ENCODE assay signal across 8 cellular contexts in genomic region chr14:35341454-35342159, GRCh38. TPM values are rescaled to one million over a fixed set of nuclear protein-coding genes. Genes with fewer than 3 reads are reported as not detected.
DNase-seq lines count a peak whose midpoint lies in the region; ATAC-seq and TF ChIP-seq lines count a peak whose summit lies in the region.

No MANE protein-coding gene starts in this region.

- no peaks in the 10 kb centered on the region for H3K27me3 ChIP-seq in GM23248 (replicated peaks; ENCODE audit: insufficient read depth)
- H3K27me3 ChIP-seq in adrenal gland: no peaks in the 10 kb centered on the region
- H3K27me3 ChIP-seq in ovary: no peaks in the 10 kb centered on the region

- TF ChIP-seq CTCF in AG10803 (conservative IDR thresholded peaks at IDR 0.05; ENCODE audit: low read length) (no peak), adrenal gland (IDR thresholded peaks at IDR 0.05) (no peak), ovary (IDR thresholded peaks at IDR 0.05) (no peak), progenitor cell of endocrine pancreas (IDR thresholded peaks at IDR 0.05; ENCODE audit: unreplicated experiment) (no peak)

- H3K79me2 ChIP-seq in GM23248 (ENCODE audit: insufficient read depth): no peaks in the 10 kb centered on the region

- 4 to 5% methylated on average over 16 to 17 of the region's 17 CpGs for WGBS in GM23248 (ENCODE audit: low coverage in 1 of 2, low lambda C conversion rate in 2 of 2, missing lambda C conversion rate in 2 of 2), 2 experiments
- WGBS in adrenal gland, 4 donors: 4 to 10% (median 9%) methylated on average over 13 to 17 of the region's 17 CpGs
- 4 to 5% (median 4%) methylated on average over 17 of the region's 17 CpGs for WGBS in ovary, 3 donors

- H3K4me1 ChIP-seq in GM23248 (ENCODE audit: insufficient read depth): peaks cover 11% of the 10 kb centered on the region
- peaks cover 38 to 56% of the 10 kb centered on the region in 2 donors for H3K4me1 ChIP-seq in adrenal gland (replicated peaks in 1 of 2)
- H3K4me1 ChIP-seq in ovary (ENCODE audit: insufficient read depth): peaks cover 37% of the 10 kb centered on the region

- no peak for TF ChIP-seq EP300 in ovary (IDR thresholded peaks at IDR 0.05)

- TF ChIP-seq POLR2A in adrenal gland (IDR thresholded peaks at IDR 0.05): peak; percentile 57 to 79
- TF ChIP-seq POLR2A in ovary (IDR thresholded peaks at IDR 0.05): peak; percentile 6

- peak; percentile 94 for DNase-seq in AG10803 (ENCODE audit: low read depth)
- peak; percentile 94 for DNase-seq in GM23248
- DNase-seq in NCI-H345 (lab: John Stamatoyannopoulos, UW): peak; percentile 93
- peak; percentile 95 to 99 (median 98) for DNase-seq in adrenal gland
- peak; percentile 98 for DNase-seq in Right ventricle myocardium inferior (ENCODE audit: missing footprints)
- DNase-seq in ovary: peak; percentile 91 to 96 (median 94)
- DNase-seq in progenitor cell of endocrine pancreas (ENCODE audit: low spot score, unreplicated experiment): no peak

- peak overlapping the region; percentile 68 for H3K9ac ChIP-seq in GM23248

- peak overlapping the region; percentile 73 for H3K27ac ChIP-seq in GM23248
- H3K27ac ChIP-seq in adrenal gland: peak overlapping the region; percentile 88 to 99 (median 95)
- H3K27ac ChIP-seq in ovary: peak overlapping the region; percentile 67 to 87

- H3K9me3 ChIP-seq in GM23248 (ENCODE audit: low read depth): no peaks in the 10 kb centered on the region
- no peaks in the 10 kb centered on the region for H3K9me3 ChIP-seq in adrenal gland (replicated peaks in 1 of 3)
- H3K9me3 ChIP-seq in ovary: no peaks in the 10 kb centered on the region

- no peaks in the 10 kb centered on the region for H3K36me3 ChIP-seq in GM23248 (ENCODE audit: low read depth)
- H3K36me3 ChIP-seq in adrenal gland (replicated peaks in 1 of 2): no peaks in the 10 kb centered on the region
- no peaks in the 10 kb centered on the region for H3K36me3 ChIP-seq in ovary

- H3F3A ChIP-seq in GM23248 (ENCODE audit: insufficient read depth): no peaks in the 10 kb centered on the region

- peak overlapping the region; percentile 66 for H3K4me2 ChIP-seq in GM23248 (ENCODE audit: unreplicated experiment)

- H4K20me1 ChIP-seq in GM23248 (ENCODE audit: insufficient read depth): no peaks in the 10 kb centered on the region

- H3K9me2 ChIP-seq in GM23248 (ENCODE audit: insufficient read depth): no peaks in the 10 kb centered on the region

- ATAC-seq in Right ventricle myocardium inferior (peak; percentile 92), HG03565 (IDR thresholded peaks at IDR 0.05; ENCODE audit: unreplicated experiment) (no peak)

- no peak overlapping the region for H3K27ac Mint-ChIP-seq in progenitor cell of endocrine pancreas

- no peaks in the 10 kb centered on the region for H3K36me3 Mint-ChIP-seq in progenitor cell of endocrine pancreas (ENCODE audit: insufficient read depth)

- H3K4me3 ChIP-seq in AG10803 (ENCODE audit: low read length): peak overlapping the region; percentile 22
- peak overlapping the region; percentile 45 for H3K4me3 ChIP-seq in GM23248
- peak overlapping the region in 1 of 4 donors; percentile 4 for H3K4me3 ChIP-seq in adrenal gland
- peak overlapping the region; percentile 3 for H3K4me3 ChIP-seq in ovary

- peaks cover 3% of the 10 kb centered on the region for H3K27me3 Mint-ChIP-seq in progenitor cell of endocrine pancreas

- peak overlapping the region; percentile 86 for H2AFZ ChIP-seq in GM23248

- intact Hi-C loops in adrenal gland (cut with DNase I): no loop called here
- intact Hi-C loops in Right ventricle myocardium inferior (cut with DNase I): loop anchor here (1.0 to 2.0 kb wide), 3 partner anchors 44 to 63 kb away; partner anchors contain the start of genes NFKBIA and PSMA6
- intact Hi-C loops in ovary (cut with DNase I): loop anchor here in 1 of 4 donors (2.0 to 5.0 kb wide), 2 partner anchors 46 to 61 kb away; no protein-coding TSS in a partner anchor

- in situ Hi-C loops in GM23248 (cut with MboI): no loop called here

- H3K4me1 Mint-ChIP-seq in progenitor cell of endocrine pancreas (ENCODE audit: low read depth): peaks cover 4% of the 10 kb centered on the region

- no peak overlapping the region for H3K4me3 Mint-ChIP-seq in progenitor cell of endocrine pancreas (ENCODE audit: low read depth)

- no peaks in the 10 kb centered on the region for H3K9me3 Mint-ChIP-seq in progenitor cell of endocrine pancreas (ENCODE audit: low read depth)

RNA-seq across cellular contexts. Expression of gene PSMA6, which starts 49.4 kb away (rescaled TPM):
- 171 and 198 TPM in 2 replicates for total RNA-seq in GM23248 (2014; rRNA removed; shearing (Covaris generic))
- 225 and 227 TPM in 2 replicates for polyA plus RNA-seq in GM23248 (2016; fragmentation: Nextera tagmentation; extraction: Ambion mirVana)
- 100 to 1,000 TPM; 114 to 323 (median 185) TPM for total RNA-seq in adrenal gland
- polyA plus RNA-seq in adrenal gland: 100 to 1,000 TPM; 119 to 393 (median 120) TPM
- 195 TPM for total RNA-seq in Right ventricle myocardium inferior
- 100 to 1,000 TPM in 4 of 7 donors, 10 to 100 TPM in 3; 85.2 to 157 (median 102) TPM for total RNA-seq in ovary
- polyA plus RNA-seq in ovary: 100 to 1,000 TPM; 101 to 156 TPM
- 175 and 177 TPM in 2 replicates for total RNA-seq in progenitor cell of endocrine pancreas
